Comparison of ENCODE assay signal across 1 cellular context in the genomic region with DNA sequence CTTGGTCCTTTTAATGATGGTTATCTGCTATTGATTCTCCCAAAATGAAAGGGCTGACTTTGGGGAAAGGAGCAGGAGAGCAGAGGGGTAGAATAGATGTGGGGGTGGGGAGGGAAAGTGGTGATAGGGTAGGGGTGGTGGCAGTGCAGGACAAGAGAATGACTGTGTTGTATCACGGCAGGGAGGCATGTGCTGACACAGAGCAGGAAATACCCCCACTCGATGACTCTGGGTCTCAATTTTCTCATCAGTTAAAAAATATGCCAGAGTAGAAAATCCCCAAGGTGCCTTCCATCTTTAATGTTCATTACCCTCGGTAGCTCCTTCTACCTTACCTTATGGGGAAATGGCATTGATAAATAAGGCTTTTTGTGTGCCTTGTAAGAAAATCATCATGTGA.
TF ChIP-seq lines count a peak whose summit lies in the region.

No MANE protein-coding gene starts in this region.

TF ChIP-seq in neural cell, 6 proteins besides CTCF, POLR2A, EP300 and RAD21 (continued from another document):
- TF ChIP-seq, protein P1, sequence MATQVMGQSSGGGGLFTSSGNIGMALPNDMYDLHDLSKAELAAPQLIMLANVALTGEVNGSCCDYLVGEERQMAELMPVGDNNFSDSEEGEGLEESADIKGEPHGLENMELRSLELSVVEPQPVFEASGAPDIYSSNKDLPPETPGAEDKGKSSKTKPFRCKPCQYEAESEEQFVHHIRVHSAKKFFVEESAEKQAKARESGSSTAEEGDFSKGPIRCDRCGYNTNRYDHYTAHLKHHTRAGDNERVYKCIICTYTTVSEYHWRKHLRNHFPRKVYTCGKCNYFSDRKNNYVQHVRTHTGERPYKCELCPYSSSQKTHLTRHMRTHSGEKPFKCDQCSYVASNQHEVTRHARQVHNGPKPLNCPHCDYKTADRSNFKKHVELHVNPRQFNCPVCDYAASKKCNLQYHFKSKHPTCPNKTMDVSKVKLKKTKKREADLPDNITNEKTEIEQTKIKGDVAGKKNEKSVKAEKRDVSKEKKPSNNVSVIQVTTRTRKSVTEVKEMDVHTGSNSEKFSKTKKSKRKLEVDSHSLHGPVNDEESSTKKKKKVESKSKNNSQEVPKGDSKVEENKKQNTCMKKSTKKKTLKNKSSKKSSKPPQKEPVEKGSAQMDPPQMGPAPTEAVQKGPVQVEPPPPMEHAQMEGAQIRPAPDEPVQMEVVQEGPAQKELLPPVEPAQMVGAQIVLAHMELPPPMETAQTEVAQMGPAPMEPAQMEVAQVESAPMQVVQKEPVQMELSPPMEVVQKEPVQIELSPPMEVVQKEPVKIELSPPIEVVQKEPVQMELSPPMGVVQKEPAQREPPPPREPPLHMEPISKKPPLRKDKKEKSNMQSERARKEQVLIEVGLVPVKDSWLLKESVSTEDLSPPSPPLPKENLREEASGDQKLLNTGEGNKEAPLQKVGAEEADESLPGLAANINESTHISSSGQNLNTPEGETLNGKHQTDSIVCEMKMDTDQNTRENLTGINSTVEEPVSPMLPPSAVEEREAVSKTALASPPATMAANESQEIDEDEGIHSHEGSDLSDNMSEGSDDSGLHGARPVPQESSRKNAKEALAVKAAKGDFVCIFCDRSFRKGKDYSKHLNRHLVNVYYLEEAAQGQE (IDR thresholded peaks at IDR 0.05; ENCODE audit: borderline replicate concordance): no peak
- no peak for TF ChIP-seq MXI1 (conservative IDR thresholded peaks at IDR 0.05; ENCODE audit: poor library complexity, severe bottlenecking)
